In the genomic region with DNA sequence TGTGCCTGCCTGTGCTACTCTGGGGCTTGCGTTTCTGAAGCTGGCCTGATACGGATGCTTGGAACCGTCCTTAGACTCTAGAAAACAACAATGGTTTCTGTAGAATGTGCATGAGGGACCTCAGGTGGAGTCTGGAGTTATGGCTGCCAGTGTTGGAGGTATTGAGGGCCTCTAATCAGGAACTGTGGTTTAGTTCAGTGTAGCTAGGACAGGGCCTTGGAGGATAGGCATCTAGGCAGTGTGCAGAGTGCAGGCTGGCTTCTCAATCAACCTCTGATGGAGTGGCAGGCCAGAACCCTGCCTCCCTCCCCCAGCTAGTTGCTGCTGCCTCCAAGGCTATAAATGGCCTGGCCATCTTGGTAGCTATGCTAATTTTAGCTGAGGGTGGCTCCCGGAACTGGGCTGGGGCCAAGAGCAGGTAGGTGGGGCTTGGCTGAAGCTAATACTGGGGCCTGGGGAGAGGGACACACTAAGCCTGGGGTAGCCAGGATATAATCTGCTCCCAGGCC, we compare ENCODE assay signal across 8 cellular contexts. TPM values are rescaled to one million over a fixed set of nuclear protein-coding genes. Genes with fewer than 3 reads are reported as not detected.
DNase-seq lines count a peak whose midpoint lies in the region; ATAC-seq and TF ChIP-seq lines count a peak whose summit lies in the region.

No MANE protein-coding gene starts in this region.

- intact Hi-C loops in Calu3 (cut with micrococcal nuclease; ENCODE audit: unreplicated experiment) (loop anchor here (5.0 kb wide), 2 partner anchors 98 to 113 kb away; no protein-coding TSS in a partner anchor), colonic mucosa (cut with DNase I) (no loop called here), spleen (cut with DNase I; ENCODE audit: low total_unique reads) (loop anchor here (5.0 kb wide), 1 partner anchor 88 kb away; no protein-coding TSS in a partner anchor), prostate gland (cut with DNase I) (loop anchor here (5.0 kb wide), 1 partner anchor 88 kb away; no protein-coding TSS in a partner anchor)

- peak; percentile 27 for ATAC-seq in GM19438 (IDR thresholded peaks at IDR 0.05; ENCODE audit: low read depth, unreplicated experiment)

- CTCF ChIA-PET in Calu3 (lab: Charles Lee): interaction anchor here (0.6 kb wide), 2 partner anchors 57 to 245 kb away, joined by 3 read pairs; no protein-coding TSS in a partner anchor

- H3K4me1 ChIP-seq in colonic mucosa: peaks cover 19% of the 10 kb centered on the region
- peaks cover 46 to 89% (median 83%) of the 10 kb centered on the region in 6 donors for H3K4me1 ChIP-seq in spleen
- H3K4me1 ChIP-seq in prostate gland (replicated peaks): peaks cover 16% of the 10 kb centered on the region

- in situ Hi-C loops in KBM-7 (cut with MboI; ENCODE audit: low pct_unique_long_range_greater_than_20kb, low sequenced_read_pairs): loop anchor here (10.0 kb wide), 1 partner anchor 205 kb away; no protein-coding TSS in a partner anchor

- H3K4me3 ChIP-seq in colonic mucosa: no peak overlapping the region
- H3K4me3 ChIP-seq in spleen: peak overlapping the region in 3 of 8 donors; percentile 6 to 94 (median 85)
- no peak overlapping the region for H3K4me3 ChIP-seq in prostate gland

- H3K27me3 Mint-ChIP-seq in Calu3 (ENCODE audit: unreplicated experiment): no peaks in the 10 kb centered on the region

- H3K36me3 Mint-ChIP-seq in Calu3 (ENCODE audit: insufficient read depth, unreplicated experiment): peaks cover 29% of the 10 kb centered on the region

- peak overlapping the region in 1 of 2 donors; percentile 34 for H3K9ac ChIP-seq in colonic mucosa (ENCODE audit: low read depth in 2 of 2, low read length in 2 of 2)

- no TSS peak for BruUV-seq in Calu3 (replicated peaks; lab: Mats Ljungman, UMichigan)

- H3K4me1 Mint-ChIP-seq in Calu3 (ENCODE audit: low read depth, unreplicated experiment): peaks cover 45% of the 10 kb centered on the region

- no peak for TF ChIP-seq POLR2A in spleen (IDR thresholded peaks at IDR 0.05)
- TF ChIP-seq POLR2A in prostate gland (IDR thresholded peaks at IDR 0.05): no peak

- H3K9me3 Mint-ChIP-seq in Calu3 (ENCODE audit: low read depth, unreplicated experiment): no peaks in the 10 kb centered on the region

- peak overlapping the region; percentile 17 for H3K4me3 Mint-ChIP-seq in Calu3 (ENCODE audit: low read depth, unreplicated experiment)

- H3K9me3 ChIP-seq in colonic mucosa: no peaks in the 10 kb centered on the region
- H3K9me3 ChIP-seq in spleen: no peaks in the 10 kb centered on the region
- H3K9me3 ChIP-seq in prostate gland: no peaks in the 10 kb centered on the region

- no peak overlapping the region for H3K27ac Mint-ChIP-seq in Calu3 (ENCODE audit: unreplicated experiment)

- H3K27me3 ChIP-seq in colonic mucosa (no peaks in the 10 kb centered on the region), spleen (replicated peaks in 1 of 7) (no peaks in the 10 kb centered on the region), prostate gland (replicated peaks; ENCODE audit: insufficient read depth) (no peaks in the 10 kb centered on the region)

- 56 to 67% (median 66%) methylated on average over 3 to 4 of the region's 4 CpGs for WGBS in spleen, 5 donors
- 68% methylated on average over 4 of the region's 4 CpGs for WGBS in prostate gland

- H3K36me3 ChIP-seq in colonic mucosa: no peaks in the 10 kb centered on the region
- H3K36me3 ChIP-seq in spleen: no peaks in the 10 kb centered on the region
- H3K36me3 ChIP-seq in prostate gland: no peaks in the 10 kb centered on the region

- H3K27ac ChIP-seq in colonic mucosa: peak overlapping the region; percentile 32
- H3K27ac ChIP-seq in spleen: peak overlapping the region in 6 of 8 donors; percentile 5 to 100 (median 72)
- H3K27ac ChIP-seq in prostate gland: no peak overlapping the region

- TF ChIP-seq CTCF in Calu3 (IDR thresholded peaks at IDR 0.05; ENCODE audit: unreplicated experiment) (no peak), colonic mucosa (IDR thresholded peaks at IDR 0.05) (no peak), spleen (IDR thresholded peaks at IDR 0.05 in 8 of 11, conservative IDR thresholded peaks at IDR 0.05 in 3 of 11) (no peak), prostate gland (IDR thresholded peaks at IDR 0.05) (no peak)

- peak; percentile 62 for DNase-seq in Calu3
- DNase-seq in KBM-7: peak; percentile 61
- peak; percentile 69 for DNase-seq in colonic mucosa
- peak; percentile 81 for DNase-seq in spleen
- DNase-seq in NK-92 (lab: John Stamatoyannopoulos, UW; ENCODE audit: unreplicated experiment): no peak
- no peak for DNase-seq in prostate gland (ENCODE audit: low spot score)
- DNase-seq in H4 (ENCODE audit: low spot score): no peak

RNA-seq across cellular contexts. Expression of a gene that starts 4.0 kb away (rescaled TPM):
- 53.7 and 60.1 TPM in 2 replicates for total RNA-seq in Calu3 (2022)
- total RNA-seq in colonic mucosa: 10 to 100 TPM; 39.1 to 56.8 TPM
- total RNA-seq in spleen: 10 to 100 TPM; 55.4 to 85.2 (median 65.0) TPM
- polyA plus RNA-seq in spleen: 10 to 100 TPM; 13.0 to 22.5 (median 16.3) TPM
- total RNA-seq in prostate gland: 10 to 100 TPM; 34.1 to 65.0 TPM
- 22.1 and 22.7 TPM in 2 replicates for total RNA-seq in H4 (2014; rRNA removed; shearing (Covaris generic))

RNA-seq across cellular contexts. Expression of a gene that starts 18.7 kb away (rescaled TPM):
- total RNA-seq in Calu3 (2022): 28.2 and 31.2 TPM in 2 replicates
- 10 to 100 TPM; 59.8 to 63.3 TPM for total RNA-seq in colonic mucosa
- 100 to 1,000 TPM; 144 to 256 (median 155) TPM for total RNA-seq in spleen
- 100 to 1,000 TPM; 102 to 142 (median 107) TPM for polyA plus RNA-seq in spleen
- total RNA-seq in prostate gland: 10 to 100 TPM; 41.1 to 56.4 TPM
- 37.4 and 62.5 TPM in 2 replicates for total RNA-seq in H4 (2014; rRNA removed; shearing (Covaris generic))

RNA-seq across cellular contexts. Expression of a gene that starts 51.1 kb away (rescaled TPM):
- total RNA-seq in Calu3 (2022) (35.2 and 38.0 TPM in 2 replicates), colonic mucosa (10 to 100 TPM; 21.6 to 29.6 TPM), spleen (10 to 100 TPM; 10.7 to 22.2 (median 13.3) TPM), prostate gland (10 to 100 TPM; 26.6 to 33.5 TPM)
- 10 to 100 TPM; 14.9 to 19.7 (median 15.1) TPM for polyA plus RNA-seq in spleen
- total RNA-seq in H4 (2014; rRNA removed; shearing (Covaris generic)): 8.2 and 14.0 TPM in 2 replicates

Comparison
In these comparisons a context has a peak if more than half of its experiments do, and no peak if none do; other contexts are left out.
1. DNase-seq: peak in Calu3 (single experiment), KBM-7 (single experiment), colonic mucosa (single experiment) and spleen (single experiment); none in NK-92 (single experiment), prostate gland (single experiment) and H4 (single experiment).
2. H3K27ac ChIP-seq: peak in colonic mucosa (single experiment) and spleen (6 of 8); none in prostate gland (0 of 2).